Comparison of ENCODE assay signal across 8 cellular contexts in the genomic region with DNA sequence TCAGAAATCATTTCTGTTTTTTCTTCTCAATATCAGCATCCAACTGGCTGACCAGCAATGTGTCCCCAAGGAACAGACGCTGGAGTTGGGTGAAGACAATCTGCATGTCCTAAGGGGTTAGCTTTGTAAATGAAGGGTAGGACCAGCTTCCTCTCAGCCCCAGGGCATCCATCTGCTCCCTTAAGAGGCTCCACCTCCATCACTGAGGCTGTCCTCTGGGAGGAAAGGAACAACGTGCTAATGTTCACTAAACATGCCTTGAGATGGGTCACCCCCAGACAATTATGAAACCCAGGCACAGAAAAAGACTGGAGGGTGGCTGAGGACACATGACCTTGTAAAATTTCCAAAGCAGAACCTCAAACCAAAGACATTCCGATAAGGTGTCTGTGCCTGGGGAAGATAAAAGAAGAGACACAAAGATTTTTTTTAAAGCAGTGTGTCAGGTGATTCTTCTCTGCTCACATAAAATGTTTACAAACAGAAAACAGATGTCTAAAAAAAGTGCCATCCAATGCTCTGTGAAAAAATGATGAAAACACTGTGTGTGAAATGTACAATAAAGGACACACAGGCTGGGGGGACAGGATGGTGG. TPM values are rescaled to one million over a fixed set of nuclear protein-coding genes. Genes with fewer than 3 reads are reported as not detected.
DNase-seq lines count a peak whose midpoint lies in the region; ATAC-seq and TF ChIP-seq lines count a peak whose summit lies in the region.

No MANE protein-coding gene starts in this region.

- H3K27me3 Mint-ChIP-seq in brain = peaks cover 4% of the 10 kb centered on the region

- peak overlapping the region; percentile 11 to 87 (median 49) for H3K27ac Mint-ChIP-seq in brain

- no peak for DNase-seq in AG04450 (ENCODE audit: low read depth, low spot score)
- no peak for DNase-seq in DMS79 (lab: John Stamatoyannopoulos, UW)

- H3K9ac ChIP-seq in HUES48 (ENCODE audit: low read depth, low read length) = peak overlapping the region; percentile 69; the same call in 1 of the 2 replicates
- H3K9ac ChIP-seq in mucosa of rectum (ENCODE audit: low read depth in 1 of 2, low read length in 2 of 2) = peak overlapping the region; percentile 93 to 94

- H3K27me3 ChIP-seq in AG04450 (ENCODE audit: control insufficient read depth, insufficient read depth, low read length) (peaks cover 3% of the 10 kb centered on the region), HUES48 (ENCODE audit: control insufficient read depth, insufficient read depth, low read length) (no peaks in the 10 kb centered on the region), mucosa of rectum (ENCODE audit: control insufficient read depth in 2 of 2, insufficient read depth in 2 of 2, low read length in 2 of 2) (no peaks in the 10 kb centered on the region)

- POLR2A ChIA-PET in AG04450 (lab: Yijun Ruan, JAX) = interaction anchor here (0.6 kb wide), 1 partner anchor 141 kb away, joined by 3 read pairs; no protein-coding TSS in a partner anchor

- peak overlapping the region; percentile 88 to 97 (median 93) for H3K4me3 Mint-ChIP-seq in brain

- peaks cover 17% of the 10 kb centered on the region for H3K9me3 ChIP-seq in AG04450 (ENCODE audit: control insufficient read depth, insufficient read depth, low read length)
- no peaks in the 10 kb centered on the region for H3K9me3 ChIP-seq in HUES48 (ENCODE audit: control insufficient read depth, insufficient read depth, low read length)
- H3K9me3 ChIP-seq in mucosa of rectum (ENCODE audit: control insufficient read depth in 2 of 2, low read length in 2 of 2) = no peaks in the 10 kb centered on the region

- H3K4me1 ChIP-seq in HUES48 (ENCODE audit: control insufficient read depth, insufficient read depth, low read length) (peaks cover 17% of the 10 kb centered on the region), mucosa of rectum (ENCODE audit: control insufficient read depth in 2 of 2, insufficient read depth in 2 of 2, low read length in 2 of 2) (peaks cover 12 to 15% of the 10 kb centered on the region in 2 donors)

- CTCF ChIA-PET in AG04450 (lab: Charles Lee) = no interaction called here

- no peaks in the 10 kb centered on the region for H3K9me3 Mint-ChIP-seq in brain

- no peak for ATAC-seq in HG03342 (IDR thresholded peaks at IDR 0.05; ENCODE audit: unreplicated experiment)
- ATAC-seq in HG02938 (IDR thresholded peaks at IDR 0.05; ENCODE audit: unreplicated experiment) = no peak
- ATAC-seq in HG03045 (IDR thresholded peaks at IDR 0.05; ENCODE audit: unreplicated experiment) = no peak

- peaks cover 25% of the 10 kb centered on the region for H3K36me3 Mint-ChIP-seq in brain

- H3K4me3 ChIP-seq in AG04450 (ENCODE audit: low read depth, low read length) (peak overlapping the region; percentile 94), HUES48 (ENCODE audit: low read depth, low read length) (peak overlapping the region; percentile 95), mucosa of rectum (ENCODE audit: low read length in 2 of 2) (peak overlapping the region; percentile 85 to 96)

- no peak overlapping the region for H3K27ac ChIP-seq in AG04450 (ENCODE audit: low read depth, low read length)
- H3K27ac ChIP-seq in HUES48 (ENCODE audit: low read depth, low read length) = no peak overlapping the region
- no peak overlapping the region for H3K27ac ChIP-seq in mucosa of rectum (ENCODE audit: low read depth in 2 of 2, low read length in 2 of 2)

- H3K36me3 ChIP-seq in HUES48 (ENCODE audit: control insufficient read depth, insufficient read depth, low read length) (peaks cover 5% of the 10 kb centered on the region; the same call in 1 of the 2 replicates), mucosa of rectum (ENCODE audit: control insufficient read depth in 2 of 2, insufficient read depth in 2 of 2, low read length in 2 of 2) (no peaks in the 10 kb centered on the region)

- TF ChIP-seq CTCF in AG04450 (IDR thresholded peaks at IDR 0.05; ENCODE audit: low read depth, low read length) (no peak), brain (conservative IDR thresholded peaks at IDR 0.05) (no peak)

- H3K4me1 Mint-ChIP-seq in brain = peaks cover 43% of the 10 kb centered on the region

RNA-seq across cellular contexts. Expression of a gene that starts 37.6 kb away (rescaled TPM):
- polyA plus RNA-seq in AG04450 (2011; rRNA removed) (3.9 and 4.9 TPM in 2 replicates), brain (ENCODE audit: insufficient read depth, low read depth, low replicate concordance) (5.1 TPM)
- 21.1 and 41.1 TPM in 2 replicates for polyA minus RNA-seq in AG04450 (2011; rRNA and poly(A)+ RNA removed)

RNA-seq across cellular contexts. Expression of a gene that starts 46.5 kb away (rescaled TPM):
- polyA plus RNA-seq in AG04450 (2011; rRNA removed) = not detected in 2 replicates
- polyA minus RNA-seq in AG04450 (2011; rRNA and poly(A)+ RNA removed) = not detected in 2 replicates
- not detected for polyA plus RNA-seq in brain (ENCODE audit: insufficient read depth, low read depth, low replicate concordance)
